ENCODE assay signal across 27 cellular contexts in the genomic region with DNA sequence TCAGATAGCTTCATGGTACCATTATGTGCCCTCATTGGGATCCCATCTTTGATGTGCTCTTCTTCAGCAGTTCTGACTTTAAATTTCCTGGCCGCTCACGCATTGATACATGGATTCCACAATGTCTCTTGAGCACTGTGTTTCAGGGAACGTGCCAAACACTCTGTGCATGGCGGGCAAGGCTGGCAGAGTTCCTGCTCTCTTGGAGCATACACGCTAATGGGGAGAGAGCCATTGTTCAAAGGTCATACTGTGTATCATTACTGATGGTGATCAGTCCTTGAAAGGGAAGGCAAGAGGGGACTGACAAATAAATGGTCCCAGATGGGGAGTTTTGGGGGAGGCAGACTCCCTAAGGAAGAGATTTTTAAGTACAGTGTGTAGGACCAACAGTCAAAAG. TPM values are rescaled to one million over a fixed set of nuclear protein-coding genes. Genes with fewer than 3 reads are reported as not detected.
"Had no signal": no experiment of that assay in that cellular context is flagged by ENCODE, and none has a peak within 500 bp of the region (broad histone marks: within the 10 kb centered on the region; RNA-seq: fewer than 3 reads in every experiment).

No MANE protein-coding gene starts in this region.

- FAIRE-seq: colon, keratinocyte had no signal

- H3K27ac ChIP-seq: esophagus squamous epithelium, gastroesophageal sphincter, left ventricle myocardium inferior, lower lobe of right lung, parathyroid adenoma, skin epidermis, stomach, thoracic aorta, transverse colon had no signal

- H3K79me2 ChIP-seq: parathyroid adenoma had no signal

- H3K4me3 Mint-ChIP-seq: immature natural killer cell; memory B cell; naive B cell; nephron; stimulated activated naive B cell treated with anti-CD40 and anti-IgM and Interleukin-4, amounts not matched to agents 10 μg/mL and 1 μg/mL and 100 μg/mL, for 72 hours had no signal

- H3K4me1 Mint-ChIP-seq: immature natural killer cell, memory B cell, naive B cell had no signal

- H3K27me3 Mint-ChIP-seq: memory B cell; naive B cell; stimulated activated naive B cell treated with anti-CD40 and anti-IgM and Interleukin-4, amounts not matched to agents 10 μg/mL and 1 μg/mL and 100 μg/mL, for 72 hours had no signal

- DNase-seq: dermis blood vessel endothelial cell; esophagus squamous epithelium; foreskin fibroblast; immature natural killer cell; left ventricle myocardium inferior; lower lobe of right lung; midbrain; naive B cell; stimulated activated CD4-positive, alpha-beta T cell treated with anti-CD3 and anti-CD28 coated beads, Interleukin-2, amount 100 ng/mL, for 24 hours; stimulated activated CD4-positive, alpha-beta T cell treated with anti-CD3 and anti-CD28 coated beads, Interleukin-4, amount 100 ng/mL, for 4 hours; stimulated activated naive B cell treated with anti-CD40 and anti-IgM and Interleukin-4, amounts not matched to agents 10 μg/mL and 1 μg/mL and 100 μg/mL, for 72 hours; stomach; substantia nigra; transverse colon had no signal

- ATAC-seq: gastroesophageal sphincter; lower lobe of right lung; sciatic nerve; stimulated activated naive B cell treated with anti-CD40 and anti-IgM and Interleukin-4, amounts not matched to agents 10 μg/mL and 1 μg/mL and 100 μg/mL, for 72 hours had no signal

- H3K27me3 ChIP-seq: esophagus squamous epithelium, gastroesophageal sphincter, stomach, transverse colon had no signal

- H3K27ac Mint-ChIP-seq: immature natural killer cell; memory B cell; nephron; stimulated activated naive B cell treated with anti-CD40 and anti-IgM and Interleukin-4, amounts not matched to agents 10 μg/mL and 1 μg/mL and 100 μg/mL, for 72 hours had no signal

- H3K4me1 ChIP-seq: esophagus squamous epithelium, gastroesophageal sphincter, left ventricle myocardium inferior, lower lobe of right lung, parathyroid adenoma, stomach had no signal

- H3K4me3 ChIP-seq: esophagus squamous epithelium, gastroesophageal sphincter, left ventricle myocardium inferior, lower lobe of right lung, skin epidermis, stomach, thoracic aorta, transverse colon had no signal

- H3K9ac ChIP-seq: parathyroid adenoma had no signal

- H2AFZ ChIP-seq: parathyroid adenoma had no signal

RNA-seq across cellular contexts. Expression of gene AMBP, which starts 52.3 kb away (rescaled TPM):
- total RNA-seq: epithelial cell of proximal tubule, gastroesophageal sphincter, left ventricle myocardium inferior, omental fat pad, pulmonary artery endothelial cell, sciatic nerve, thoracic aorta, urinary bladder had no signal
- polyA plus RNA-seq: immature natural killer cell, keratinocyte had no signal
